8 cellular contexts compared by ENCODE assay signal in genomic region chr3:160707187-160707789, GRCh38. TPM values are rescaled to one million over a fixed set of nuclear protein-coding genes. Genes with fewer than 3 reads are reported as not detected.
DNase-seq lines count a peak whose midpoint lies in the region; ATAC-seq, FAIRE-seq and TF ChIP-seq lines count a peak whose summit lies in the region.

No MANE protein-coding gene starts in this region.

- no peak overlapping the region for H3K4me2 ChIP-seq in Loucy (ENCODE audit: low read depth, low read length, poor library complexity, severe bottlenecking)

- TF ChIP-seq CTCF in Calu3 (IDR thresholded peaks at IDR 0.05; ENCODE audit: unreplicated experiment): peak; percentile 62
- peak; percentile 65 for TF ChIP-seq CTCF in Loucy (conservative IDR thresholded peaks at IDR 0.05; ENCODE audit: low read length)
- TF ChIP-seq CTCF in right lobe of liver (IDR thresholded peaks at IDR 0.05): peak; percentile 62 to 70 (median 63)
- peak in 5 of 6 experiments; percentile 24 to 65 (median 43) for TF ChIP-seq CTCF in upper lobe of left lung (IDR thresholded peaks at IDR 0.05)

- no peaks in the 10 kb centered on the region for H3F3A ChIP-seq in Loucy (ENCODE audit: low read depth)

- H3K27me3 ChIP-seq in Loucy (ENCODE audit: insufficient read depth, low read length, poor library complexity, severe bottlenecking) (no peaks in the 10 kb centered on the region), right lobe of liver (no peaks in the 10 kb centered on the region), upper lobe of left lung (no peaks in the 10 kb centered on the region)

- no peaks in the 10 kb centered on the region for H4K20me1 ChIP-seq in Loucy (ENCODE audit: insufficient read depth, low read length, poor library complexity, severe bottlenecking)

- H3K79me2 ChIP-seq in Loucy (ENCODE audit: insufficient read depth, low read length): no peaks in the 10 kb centered on the region

- intact Hi-C loops in Calu3 (cut with micrococcal nuclease; ENCODE audit: unreplicated experiment): loop anchor here (1.0 to 5.0 kb wide), 3 partner anchors 220 to 715 kb away; no protein-coding TSS in a partner anchor
- intact Hi-C loops in right lobe of liver (cut with DNase I): loop anchor here in 1 of 2 donors (10.0 kb wide), 1 partner anchor 238 kb away; no protein-coding TSS in a partner anchor

- no peaks in the 10 kb centered on the region for H3K36me3 Mint-ChIP-seq in Calu3 (ENCODE audit: insufficient read depth, unreplicated experiment)

- TF ChIP-seq POLR2A in right lobe of liver (IDR thresholded peaks at IDR 0.05) (no peak), upper lobe of left lung (IDR thresholded peaks at IDR 0.05) (no peak)

- no TSS peak for BruUV-seq in Calu3 (replicated peaks; lab: Mats Ljungman, UMichigan)

- H2AFZ ChIP-seq in Loucy (ENCODE audit: low read length): no peak overlapping the region

- peak; percentile 58 for DNase-seq in Calu3
- DNase-seq in RCC 7860 (ENCODE audit: low spot score): peak; percentile 31
- DNase-seq in cerebellum (ENCODE audit: low spot score): peak; percentile 74
- DNase-seq in right lobe of liver: peak in 1 of 3 donors; percentile 47
- no peak for DNase-seq in upper lobe of left lung

- H3K9me3 ChIP-seq in Loucy (ENCODE audit: insufficient read depth, low read depth, low read length) (no peaks in the 10 kb centered on the region), right lobe of liver (no peaks in the 10 kb centered on the region), upper lobe of left lung (no peaks in the 10 kb centered on the region)

- H3K27ac ChIP-seq in right lobe of liver (no peak overlapping the region), upper lobe of left lung (no peak overlapping the region)

- H3K9me2 ChIP-seq in Loucy (replicated peaks; ENCODE audit: low read depth, low read length): no peaks in the 10 kb centered on the region

- no peaks in the 10 kb centered on the region for H3K9me3 Mint-ChIP-seq in Calu3 (ENCODE audit: low read depth, unreplicated experiment)

- FAIRE-seq in RCC 7860 (lab: Jason Lieb, UNC): peak; percentile 66

- no peaks in the 10 kb centered on the region for H3K27me3 Mint-ChIP-seq in Calu3 (ENCODE audit: unreplicated experiment)

- H3K4me3 ChIP-seq in Loucy (ENCODE audit: low read length, poor library complexity, severe bottlenecking) (no peak overlapping the region), right lobe of liver (no peak overlapping the region), upper lobe of left lung (no peak overlapping the region)

- H3K9ac ChIP-seq in Loucy (ENCODE audit: low read depth, low read length, poor library complexity, severe bottlenecking): no peak overlapping the region

- H3K27ac Mint-ChIP-seq in Calu3 (ENCODE audit: unreplicated experiment): no peak overlapping the region

- TF ChIP-seq EP300 in upper lobe of left lung (IDR thresholded peaks at IDR 0.05): no peak

- CTCF ChIA-PET in Calu3 (lab: Charles Lee): interaction anchor here (0.6 kb wide), 1 partner anchor 643 kb away, joined by 3 read pairs; no protein-coding TSS in a partner anchor

- H3K4me3 Mint-ChIP-seq in Calu3 (ENCODE audit: low read depth, unreplicated experiment): no peak overlapping the region

- WGBS in right lobe of liver (ENCODE audit: insufficient coverage, low coverage, low lambda C conversion rate, missing lambda C conversion rate): 15% methylated on average over 4 of the region's 4 CpGs
- 21 to 24% methylated on average over 4 of the region's 4 CpGs for WGBS in upper lobe of left lung, 2 donors

- H3K4me1 ChIP-seq in Loucy (ENCODE audit: insufficient read depth, low read length, poor library complexity, severe bottlenecking) (no peaks in the 10 kb centered on the region), right lobe of liver (peaks cover 0 to 5% (median 2%) of the 10 kb centered on the region in 4 donors), upper lobe of left lung (no peaks in the 10 kb centered on the region)

- H3K4me1 Mint-ChIP-seq in Calu3 (ENCODE audit: low read depth, unreplicated experiment): no peaks in the 10 kb centered on the region

- H3K36me3 ChIP-seq in Loucy (ENCODE audit: insufficient read depth, low read length) (no peaks in the 10 kb centered on the region), right lobe of liver (no peaks in the 10 kb centered on the region), upper lobe of left lung (no peaks in the 10 kb centered on the region)

- ATAC-seq in GM19351 (IDR thresholded peaks at IDR 0.05; ENCODE audit: unreplicated experiment) (peak; percentile 84), right lobe of liver (peak; percentile 86 to 96 (median 90)), upper lobe of left lung (ENCODE audit: low FRiP score in 2 of 2) (peak in 1 of 2 donors; percentile 66), HG03571 (IDR thresholded peaks at IDR 0.05; ENCODE audit: unreplicated experiment) (no peak)

RNA-seq across cellular contexts. Expression of gene ARL14, which starts 30.3 kb away (rescaled TPM):
- 104 and 197 TPM in 2 replicates for total RNA-seq in Calu3 (2022)
- total RNA-seq in cerebellum: not detected
- under 1 TPM in 2 of 6 experiments, not detected in 4; 0.31 to 0.66 TPM for total RNA-seq in right lobe of liver
- not detected for total RNA-seq in upper lobe of left lung

RNA-seq across cellular contexts. Expression of gene PPM1L, which starts 48.7 kb away (rescaled TPM):
- total RNA-seq in Calu3 (2022) (18.4 and 20.7 TPM in 2 replicates), cerebellum (55.2 TPM), right lobe of liver (10 to 100 TPM in 5 of 6 experiments, 1 to 10 TPM in 1; 6.9 to 25.4 (median 14.7) TPM), upper lobe of left lung (10 to 100 TPM; 11.3 to 26.8 (median 18.7) TPM)

Comparison
In these comparisons a context has a peak if more than half of its experiments do, and no peak if none do; other contexts are left out.
1. DNase-seq: peak in Calu3 (single experiment), RCC 7860 (single experiment) and cerebellum (single experiment); none in upper lobe of left lung (0 of 2).
2. RNA of gene ARL14, which starts 30.3 kb away (total RNA-seq): 104 to 197 TPM in Calu3; 0.31 to 0.66 TPM in right lobe of liver, not detected in cerebellum (single experiment) and not detected in upper lobe of left lung; every median in the first group is over 10 times any median in the second.
3. Peak in every context shown above with its lines, with median percentiles within 50 percentile points of each other: CTCF ChIP-seq.